Comparison of ENCODE assay signal across 29 cellular contexts in the genomic region with DNA sequence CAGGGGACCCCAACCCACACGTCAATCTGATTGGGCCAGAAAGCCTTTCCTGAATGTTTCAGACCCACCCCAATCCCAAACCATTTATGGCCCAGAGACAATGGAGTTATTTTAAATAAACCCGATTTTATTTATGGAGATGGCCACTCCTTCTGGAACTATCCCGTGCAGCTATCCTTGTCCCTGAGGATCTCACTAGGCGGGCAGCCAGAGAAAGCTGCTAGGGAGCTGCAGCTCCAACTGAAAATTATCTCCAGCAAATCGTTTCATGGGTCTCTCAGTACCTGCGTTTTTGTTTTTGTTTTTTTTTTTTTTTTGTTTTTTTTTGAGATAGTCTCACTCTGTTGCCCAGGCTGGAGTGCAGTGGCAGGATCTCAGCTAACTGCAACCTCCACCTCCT. TPM values are rescaled to one million over a fixed set of nuclear protein-coding genes. Genes with fewer than 3 reads are reported as not detected.
"Had no signal": no experiment of that assay in that cellular context is flagged by ENCODE, and none has a peak within 500 bp of the region (broad histone marks: within the 10 kb centered on the region; RNA-seq: fewer than 3 reads in every experiment).

No MANE protein-coding gene starts in this region.

- H3K36me3 ChIP-seq: lower lobe of right lung, neural progenitor cell, neutrophil, right lobe of liver, thyroid gland, transverse colon, upper lobe of left lung, vagina had no signal

- H3K9me3 ChIP-seq: lower lobe of right lung, neutrophil, psoas muscle, right lobe of liver, thyroid gland, transverse colon, upper lobe of left lung, vagina had no signal

- H3K4me2 ChIP-seq: neural progenitor cell, smooth muscle cell had no signal

- FAIRE-seq: islet of Langerhans, kidney had no signal

- H3K27ac ChIP-seq: lower lobe of right lung, neural progenitor cell, neutrophil, parathyroid adenoma, psoas muscle, right lobe of liver, thyroid gland, transverse colon, upper lobe of left lung, vagina had no signal

- H3K4me1 ChIP-seq: lower lobe of right lung, psoas muscle, right lobe of liver, vagina had no signal

- DNase-seq: head of caudate nucleus; hypothalamus; immature natural killer cell; kidney; lower lobe of right lung; mammary epithelial cell; mesenchymal stem cell; naive B cell; natural killer cell; nephron progenitor cell; occipital lobe; right lobe of liver; stimulated activated CD4-positive, alpha-beta T cell treated with anti-CD3 and anti-CD28 coated beads, Interleukin-1b, Interleukin-23, amount 100 ng/mL, for 48 hours; stimulated activated CD4-positive, alpha-beta T cell treated with anti-CD3 and anti-CD28 coated beads, Interleukin-2, amount 100 ng/mL, for 48 hours; stimulated activated CD4-positive, alpha-beta T cell treated with anti-CD3 and anti-CD28 coated beads, Interleukin-4, amount 100 ng/mL, for 4 hours; stimulated activated CD8-positive, alpha-beta memory T cell treated with anti-CD3 and anti-CD28 coated beads, Interleukin-4, amount 100 ng/mL, for 48 hours; stimulated activated naive CD4-positive, alpha-beta T cell treated with Interleukin-2 at 50 U/mL for 16 hours; stimulated activated naive CD8-positive, alpha-beta T cell treated with anti-CD3 and anti-CD28 coated beads, Interleukin-15, amount 100 ng/mL, for 72 hours; substantia nigra; thyroid gland; transverse colon; upper lobe of left lung had no signal

- H3K79me2 ChIP-seq: parathyroid adenoma had no signal

- H3K4me3 ChIP-seq: lower lobe of right lung, neural progenitor cell, psoas muscle, right lobe of liver, smooth muscle cell, thyroid gland, transverse colon, upper lobe of left lung, vagina had no signal

- H2AFZ ChIP-seq: neural progenitor cell, parathyroid adenoma had no signal

- H3K9ac ChIP-seq: neural progenitor cell, parathyroid adenoma had no signal

- H3K27me3 ChIP-seq: neural progenitor cell, neutrophil, right lobe of liver, thyroid gland, transverse colon, upper lobe of left lung, vagina had no signal

RNA-seq across cellular contexts. Expression of a gene that starts 23.0 kb away (rescaled TPM):
- total RNA-seq: natural killer cell had no signal
- polyA plus RNA-seq: immature natural killer cell had no signal
